ENCODE assay signal across 8 cellular contexts in genomic region chr1:33256335-33256700, GRCh38. TPM values are rescaled to one million over a fixed set of nuclear protein-coding genes. Genes with fewer than 3 reads are reported as not detected.
DNase-seq lines count a peak whose midpoint lies in the region; ATAC-seq and TF ChIP-seq lines count a peak whose summit lies in the region.

ZNF362 (plus strand) TSS chr1:33256492; CDS start chr1:33270575, 14,083 bp downstream.

- CTCF ChIA-PET in HCT116 (lab: Charles Lee) = no interaction called here

- peak within 1 kb of the TSS; percentile 75 for H2AFZ ChIP-seq in HCT116 (ENCODE audit: low read depth, low read length, poor library complexity, severe bottlenecking)

- TF ChIP-seq RAD21 in HCT116 (IDR thresholded peaks at IDR 0.05; ENCODE audit: low read depth) = no peak

- H4K20me1 ChIP-seq in HCT116 (ENCODE audit: insufficient read depth) = no peaks in the 10 kb centered on the region

- no peaks in the 10 kb centered on the region for H3K9me2 ChIP-seq in HCT116 (ENCODE audit: insufficient read depth)

- TF ChIP-seq POLR2A in HCT116 (IDR thresholded peaks at IDR 0.05; ENCODE audit: borderline replicate concordance, extremely low read depth, insufficient read depth, insufficient read length) = no peak

- H3K79me2 ChIP-seq in HCT116 (ENCODE audit: insufficient read depth, low read length) = 0 out of 2 replicates have a peak, but pooled peaks cover 4% of the 10 kb centered on the region

- H3K4me3 ChIP-seq in HCT116 (replicated peaks in 1 of 2; ENCODE audit: low read depth in 1 of 2, low read length in 2 of 2) = peak within 1 kb of the TSS; percentile 69 to 72
- H3K4me3 ChIP-seq in lower lobe of right lung = peak within 1 kb of the TSS; percentile 68

- intact Hi-C loops in HCT116 (cut with micrococcal nuclease) = no loop called here
- intact Hi-C loops in lower lobe of right lung (cut with DNase I) = no loop called here

- no peaks in the 10 kb centered on the region for H3K36me3 ChIP-seq in HCT116 (ENCODE audit: control insufficient read depth in 1 of 2, insufficient read depth in 2 of 2, low read length in 2 of 2)
- no peaks in the 10 kb centered on the region for H3K36me3 ChIP-seq in lower lobe of right lung

- no peaks in the 10 kb centered on the region for H3K27me3 ChIP-seq in HCT116 (ENCODE audit: insufficient read depth, low read length)
- no peaks in the 10 kb centered on the region for H3K27me3 ChIP-seq in lower lobe of right lung (ENCODE audit: low read depth)

- ATAC-seq in HCT116 (peak; percentile 56), lower lobe of right lung (peak; percentile 58 to 60)

- peaks cover 10 to 20% of the 10 kb centered on the region in 2 experiments for H3K4me1 ChIP-seq in HCT116 (ENCODE audit: control insufficient read depth in 1 of 2, insufficient read depth in 2 of 2, low read length in 2 of 2)
- H3K4me1 ChIP-seq in lower lobe of right lung = peaks cover 48% of the 10 kb centered on the region

- H3K27ac ChIP-seq in HCT116 (ENCODE audit: low read depth, low read length) (peak within 1 kb of the TSS; percentile 95), lower lobe of right lung (peak within 1 kb of the TSS; percentile 92)

- H3K9me3 ChIP-seq in HCT116 (ENCODE audit: control insufficient read depth in 1 of 2, insufficient read depth in 1 of 2, low read depth in 1 of 2, low read length in 2 of 2) (no peaks in the 10 kb centered on the region), lower lobe of right lung (no peaks in the 10 kb centered on the region)

- DNase-seq in Daoy (ENCODE audit: low read depth) = peak; percentile 71
- no peak for DNase-seq in HCT116 (ENCODE audit: low read depth, low spot score)
- DNase-seq in NCI-H69 (lab: John Stamatoyannopoulos, UW) = peak; percentile 61
- DNase-seq in activated CD8-positive, alpha-beta memory T cell treated with anti-CD3 and anti-CD28 coated beads for 24 hours = peak; percentile 86
- peak; percentile 37 for DNase-seq in effector CD8-positive, alpha-beta T cell (lab: John Stamatoyannopoulos, UW)
- DNase-seq in lower lobe of right lung = peak; percentile 83
- peak; percentile 20 to 54 (median 31) for DNase-seq in stimulated activated CD4-positive, alpha-beta T cell treated with anti-CD3 and anti-CD28 coated beads, TNF-alpha, amount 100 ng/mL, for 1 hour (ENCODE audit: low read depth in 3 of 3, low spot score in 1 of 3)
- DNase-seq in NCI-H526 treated with DMSO at 0.1 percent for 48 hours (lab: John Stamatoyannopoulos, UW) = no peak

- H3K9ac ChIP-seq in HCT116 (ENCODE audit: low read length) = peak within 1 kb of the TSS; percentile 69

- peak within 1 kb of the TSS; percentile 94 for H3K4me2 ChIP-seq in HCT116 (ENCODE audit: low read length)

- BruUV-seq in HCT116 (replicated peaks; lab: Mats Ljungman, UMichigan) = no TSS peak

- POLR2A ChIA-PET in HCT116 (lab: Charles Lee) = no interaction called here

- RAD21 ChIA-PET in HCT116 (lab: Charles Lee; ENCODE audit: low non-redundant PET in 1 of 2, low total read pairs in 2 of 2, uncharacterized antibody in 2 of 2, unreplicated experiment in 2 of 2) = no interaction called here

- no peak for TF ChIP-seq CTCF in HCT116 (IDR thresholded peaks at IDR 0.05 in 2 of 3, conservative IDR thresholded peaks at IDR 0.05 in 1 of 3; ENCODE audit: borderline replicate concordance in 1 of 3, insufficient read depth in 1 of 3, low read depth in 2 of 3, low read length in 2 of 3)
- TF ChIP-seq CTCF in lower lobe of right lung (IDR thresholded peaks at IDR 0.05) = no peak

TF ChIP-seq in HCT116, 20 proteins besides CTCF, POLR2A, EP300 and RAD21:
- TF ChIP-seq POLR2AphosphoS5 (IDR thresholded peaks at IDR 0.05; ENCODE audit: low read depth, low read length) = no peak
- TF ChIP-seq EZH2phosphoT487 (IDR thresholded peaks at IDR 0.05; ENCODE audit: borderline replicate concordance) = no peak
- no peak for TF ChIP-seq YY1 (IDR thresholded peaks at IDR 0.05; ENCODE audit: extremely low read depth, insufficient replicate concordance, low read depth, low read length)
- TF ChIP-seq FOSL1 (IDR thresholded peaks at IDR 0.05; ENCODE audit: low read depth) = no peak
- TF ChIP-seq MAX (IDR thresholded peaks at IDR 0.05) = no peak
- no peak for TF ChIP-seq EZH2 (IDR thresholded peaks at IDR 0.05)
- TF ChIP-seq SP1 (IDR thresholded peaks at IDR 0.05; ENCODE audit: low read depth) = no peak
- no peak for TF ChIP-seq TCF7L2 (IDR thresholded peaks at IDR 0.05; ENCODE audit: borderline replicate concordance, extremely low read depth, insufficient read depth, insufficient read length)
- TF ChIP-seq ELF1 (IDR thresholded peaks at IDR 0.05; ENCODE audit: borderline replicate concordance, low read depth) = no peak
- no peak for TF ChIP-seq REST (IDR thresholded peaks at IDR 0.05; ENCODE audit: low read depth)
- no peak for TF ChIP-seq ZFX (IDR thresholded peaks at IDR 0.05)
- no peak for TF ChIP-seq JUND (IDR thresholded peaks at IDR 0.05)

RNA-seq across cellular contexts. Expression of gene ZNF362, which starts in this region (rescaled TPM):
- total RNA-seq in Daoy (2014; rRNA removed; shearing (Covaris generic)) = 6.5 and 14.6 TPM in 2 replicates
- total RNA-seq in HCT116 (2021; ENCODE audit: unreplicated experiment) (11.1 TPM), lower lobe of right lung (30.7 TPM)
- polyA plus RNA-seq in HCT116 (2012) = 7.4 and 8.2 TPM in 2 replicates

Comparison
In these comparisons a context has a peak if more than half of its experiments do, and no peak if none do; other contexts are left out.
1. DNase-seq: peak in Daoy (single experiment), NCI-H69 (single experiment), activated CD8-positive, alpha-beta memory T cell treated with anti-CD3 and anti-CD28 coated beads for 24 hours (single experiment), effector CD8-positive, alpha-beta T cell (single experiment), lower lobe of right lung (single experiment) and stimulated activated CD4-positive, alpha-beta T cell treated with anti-CD3 and anti-CD28 coated beads, TNF-alpha, amount 100 ng/mL, for 1 hour (3 of 3); none in HCT116 (single experiment) and NCI-H526 treated with DMSO at 0.1 percent for 48 hours (single experiment).